27 cellular contexts compared by ENCODE assay signal in genomic region chr10:133020193-133020817, GRCh38.
"Had no signal": no experiment of that assay in that cellular context is flagged by ENCODE, and none has a peak within 500 bp of the region (broad histone marks: within the 10 kb centered on the region; RNA-seq: fewer than 3 reads in every experiment).

No MANE protein-coding gene starts in this region.

- H3K27me3 ChIP-seq: ovary, right atrium auricular region had no signal

- H3K36me3 Mint-ChIP-seq: immature natural killer cell, mesothelial cell of epicardium, naive B cell, neural progenitor cell had no signal

- H3K9ac ChIP-seq: neural progenitor cell had no signal

- DNase-seq: head of caudate nucleus; hypothalamus; immature natural killer cell; left ventricle myocardium superior; lower lobe of right lung; mammary epithelial cell; mesendoderm; naive B cell; ovary; stimulated activated CD4-positive, alpha-beta T cell treated with anti-CD3 and anti-CD28 coated beads, Interleukin-12 subunit alpha, Interleukin-12 subunit beta, amount 100 ng/mL, for 4 hours; stimulated activated CD4-positive, alpha-beta T cell treated with anti-CD3 and anti-CD28 coated beads, Interleukin-15, amount 100 ng/mL, for 24 hours; stimulated activated CD4-positive, alpha-beta T cell treated with anti-CD3 and anti-CD28 coated beads, Interleukin-2, amount 100 ng/mL, for 24 hours; stimulated activated CD4-positive, alpha-beta T cell treated with anti-CD3 and anti-CD28 coated beads, Interleukin-4, amount 100 ng/mL, for 1 hour; stimulated activated naive CD4-positive, alpha-beta T cell; tibial artery; trophoblast cell; upper lobe of right lung had no signal

- H3K4me1 Mint-ChIP-seq: immature natural killer cell, mesothelial cell of epicardium, naive B cell had no signal

- H3K4me3 ChIP-seq: lower lobe of right lung, neural progenitor cell, ovary, right atrium auricular region, skin epidermis, suprapubic skin, thoracic aorta, tibial artery, upper lobe of right lung had no signal

- H3K27me3 Mint-ChIP-seq: stimulated activated naive CD8-positive, alpha-beta T cell treated with anti-CD3 and anti-CD28 coated beads, Interleukin-15, Interleukin-2, amounts not matched to agents 100 ng/mL and 50 ng/mL, for 24 hours had no signal

- H2AFZ ChIP-seq: neural progenitor cell had no signal

- H3K27ac Mint-ChIP-seq: immature natural killer cell; mesothelial cell of epicardium; naive B cell; nephron; neural progenitor cell; progenitor cell of endocrine pancreas; stimulated activated naive CD8-positive, alpha-beta T cell treated with anti-CD3 and anti-CD28 coated beads, Interleukin-15, Interleukin-2, amounts not matched to agents 100 ng/mL and 50 ng/mL, for 24 hours had no signal

- H3K4me2 ChIP-seq: neural progenitor cell had no signal

- H3K36me3 ChIP-seq: lower lobe of right lung, neural progenitor cell, ovary, right atrium auricular region, suprapubic skin, thoracic aorta, tibial artery, upper lobe of right lung had no signal

- H3K9me3 Mint-ChIP-seq: immature natural killer cell; mesothelial cell of epicardium; naive B cell; nephron; stimulated activated naive CD8-positive, alpha-beta T cell treated with anti-CD3 and anti-CD28 coated beads, Interleukin-15, Interleukin-2, amounts not matched to agents 100 ng/mL and 50 ng/mL, for 24 hours had no signal

- H3K4me3 Mint-ChIP-seq: immature natural killer cell; mesothelial cell of epicardium; naive B cell; nephron; neural progenitor cell; stimulated activated naive CD8-positive, alpha-beta T cell treated with anti-CD3 and anti-CD28 coated beads, Interleukin-15, Interleukin-2, amounts not matched to agents 100 ng/mL and 50 ng/mL, for 24 hours had no signal

- H3K4me1 ChIP-seq: lower lobe of right lung, right atrium auricular region, suprapubic skin, tibial artery, upper lobe of right lung had no signal

- H3K27ac ChIP-seq: lower lobe of right lung, neural progenitor cell, ovary, right atrium auricular region, skin epidermis, suprapubic skin, thoracic aorta, tibial artery, upper lobe of right lung had no signal

- H3K9me3 ChIP-seq: lower lobe of right lung, ovary, right atrium auricular region, suprapubic skin, thoracic aorta, tibial artery, upper lobe of right lung had no signal

- ATAC-seq: left ventricle myocardium superior, sciatic nerve, upper lobe of right lung had no signal
